Comparison of ENCODE assay signal across 8 cellular contexts in genomic region chr16:369866-370436, GRCh38. TPM values are rescaled to one million over a fixed set of nuclear protein-coding genes. Genes with fewer than 3 reads are reported as not detected.
DNase-seq lines count a peak whose midpoint lies in the region; ATAC-seq and TF ChIP-seq lines count a peak whose summit lies in the region.

No MANE protein-coding gene starts in this region.

- TF ChIP-seq EP300 in ovary (IDR thresholded peaks at IDR 0.05) = no peak

- H3K79me2 ChIP-seq in PC-9 (ENCODE audit: low read depth) = no peaks in the 10 kb centered on the region

- TF ChIP-seq POLR2A in esophagus squamous epithelium (IDR thresholded peaks at IDR 0.05) = no peak
- TF ChIP-seq POLR2A in ovary (IDR thresholded peaks at IDR 0.05) = no peak

- H3K4me2 ChIP-seq in PC-9 = no peak overlapping the region

- no peaks in the 10 kb centered on the region for H3K9me3 ChIP-seq in PC-9 (ENCODE audit: insufficient read depth, low read depth)
- H3K9me3 ChIP-seq in esophagus squamous epithelium = no peaks in the 10 kb centered on the region
- no peaks in the 10 kb centered on the region for H3K9me3 ChIP-seq in ovary

- TF ChIP-seq CTCF in PC-9 (conservative IDR thresholded peaks at IDR 0.05) (no peak), esophagus squamous epithelium (IDR thresholded peaks at IDR 0.05) (no peak), ovary (IDR thresholded peaks at IDR 0.05) (no peak)

- no peak overlapping the region for H2AFZ ChIP-seq in PC-9

- H3K9me2 ChIP-seq in PC-9 (ENCODE audit: insufficient read depth) = no peaks in the 10 kb centered on the region

- no peaks in the 10 kb centered on the region for H4K20me1 ChIP-seq in PC-9 (ENCODE audit: insufficient read depth)

- DNase-seq in COLO668 (lab: John Stamatoyannopoulos, UW; ENCODE audit: unreplicated experiment) = peak; percentile 24
- no peak for DNase-seq in PC-9
- DNase-seq in esophagus squamous epithelium (lab: John Stamatoyannopoulos, UW) = no peak
- DNase-seq in ovary = peak in 1 of 5 donors; percentile 36
- DNase-seq in NCI-H526 treated with DMSO at 0.1 percent for 48 hours (lab: John Stamatoyannopoulos, UW) = no peak

- H3K4me1 ChIP-seq in PC-9 (replicated peaks; ENCODE audit: insufficient read depth) (peaks cover 5% of the 10 kb centered on the region; the same call in 1 of the 2 replicates), esophagus squamous epithelium (peaks cover 16 to 25% (median 16%) of the 10 kb centered on the region in 3 donors), ovary (ENCODE audit: insufficient read depth) (peaks cover 3% of the 10 kb centered on the region)

- 14% methylated on average over 5 of the region's 44 CpGs; no CpG with 5 or more reads in 1 of the 2 donors for WGBS in esophagus squamous epithelium, 2 donors
- 7 to 52% (median 13%) methylated on average over 35 to 44 of the region's 44 CpGs for WGBS in ovary, 3 donors

- H3F3A ChIP-seq in PC-9 (ENCODE audit: insufficient read depth, low read depth) = peaks cover 7% of the 10 kb centered on the region; the same call in 1 of the 2 replicates

- CTCF ChIA-PET in PC-9 (lab: Charles Lee) = interaction anchor here (0.6 to 1.2 kb wide), 4 partner anchors 11 to 350 kb away, joined by 3 read pairs; no protein-coding TSS in a partner anchor

- intact Hi-C loops in PC-9 (cut with micrococcal nuclease; ENCODE audit: unreplicated experiment) = no loop called here
- intact Hi-C loops in esophagus squamous epithelium (cut with DNase I) = no loop called here
- intact Hi-C loops in ovary (cut with DNase I) = no loop called here

- H3K27ac ChIP-seq in PC-9 (no peak overlapping the region), esophagus squamous epithelium (peak overlapping the region; percentile 61 to 84 (median 76)), ovary (no peak overlapping the region)

- peak overlapping the region; percentile 38; the same call in 1 of the 2 replicates for H3K4me3 ChIP-seq in PC-9
- H3K4me3 ChIP-seq in esophagus squamous epithelium = peak overlapping the region; percentile 42 to 73 (median 56)
- peak overlapping the region; percentile 49 for H3K4me3 ChIP-seq in ovary

- POLR2A ChIA-PET in PC-9 (lab: Charles Lee; ENCODE audit: unreplicated experiment) = interaction anchor here (0.6 kb wide), 1 partner anchor 439 kb away, joined by 3 read pairs; no protein-coding TSS in a partner anchor

- BruUV-seq in PC-9 (replicated peaks; lab: Mats Ljungman, UMichigan) = no TSS peak

- peaks cover 3% of the 10 kb centered on the region; the same call in 1 of the 2 replicates for H3K36me3 ChIP-seq in PC-9 (ENCODE audit: low read depth)
- peaks cover 14 to 72% (median 26%) of the 10 kb centered on the region in 3 donors for H3K36me3 ChIP-seq in esophagus squamous epithelium
- no peaks in the 10 kb centered on the region for H3K36me3 ChIP-seq in ovary

- H3K27me3 ChIP-seq in PC-9 (ENCODE audit: insufficient read depth, low read depth) (no peaks in the 10 kb centered on the region), esophagus squamous epithelium (peaks cover 0 to 2% (median 0%) of the 10 kb centered on the region in 4 donors), ovary (no peaks in the 10 kb centered on the region)

- ATAC-seq in GM18858 (IDR thresholded peaks at IDR 0.05; ENCODE audit: unreplicated experiment) (no peak), HG02938 (IDR thresholded peaks at IDR 0.05; ENCODE audit: unreplicated experiment) (no peak), GM21825 (IDR thresholded peaks at IDR 0.05; ENCODE audit: unreplicated experiment) (no peak)

RNA-seq across cellular contexts. Expression of gene MRPL28, which starts 0.4 kb away (rescaled TPM):
- total RNA-seq in PC-9 (2021) (130 and 150 TPM in 2 replicates), esophagus squamous epithelium (10 to 100 TPM; 57.9 to 68.2 (median 63.0) TPM), ovary (10 to 100 TPM; 38.9 to 57.7 (median 40.9) TPM)
- polyA plus RNA-seq in ovary = 10 to 100 TPM; 28.4 to 53.0 TPM

RNA-seq across cellular contexts. Expression of gene PGAP6, which starts 11.8 kb away (rescaled TPM):
- total RNA-seq in PC-9 (2021) = 41.4 and 45.6 TPM in 2 replicates
- total RNA-seq in esophagus squamous epithelium = 10 to 100 TPM; 23.5 to 31.7 (median 27.6) TPM
- 10 to 100 TPM; 13.0 to 39.8 (median 23.2) TPM for total RNA-seq in ovary
- polyA plus RNA-seq in ovary = 10 to 100 TPM; 13.9 to 17.9 TPM

RNA-seq across cellular contexts. Expression of gene AXIN1, which starts 17.4 kb away (rescaled TPM):
- total RNA-seq in PC-9 (2021) (42.0 and 51.2 TPM in 2 replicates), esophagus squamous epithelium (10 to 100 TPM; 17.8 to 32.2 (median 22.2) TPM), ovary (10 to 100 TPM; 13.7 to 27.2 (median 24.0) TPM)
- polyA plus RNA-seq in ovary = 10 to 100 TPM in 1 of 2 donors, 1 to 10 TPM in 1; 3.7 to 21.8 TPM

RNA-seq across cellular contexts. Expression of gene NME4, which starts 27.0 kb away (rescaled TPM):
- 157 and 159 TPM in 2 replicates for total RNA-seq in PC-9 (2021)
- 10 to 100 TPM; 20.7 to 48.3 (median 25.3) TPM for total RNA-seq in esophagus squamous epithelium
- 100 to 1,000 TPM in 3 of 7 donors, 10 to 100 TPM in 4; 48.8 to 133 (median 93.4) TPM for total RNA-seq in ovary
- 100 to 1,000 TPM in 1 of 2 donors, 10 to 100 TPM in 1; 72.9 to 117 TPM for polyA plus RNA-seq in ovary

RNA-seq across cellular contexts. Expression of gene DECR2, which starts 31.7 kb away (rescaled TPM):
- total RNA-seq in PC-9 (2021) = 65.4 and 78.4 TPM in 2 replicates
- total RNA-seq in esophagus squamous epithelium = 10 to 100 TPM; 13.6 to 19.6 (median 17.0) TPM
- total RNA-seq in ovary = 10 to 100 TPM; 10.2 to 23.7 (median 15.1) TPM
- polyA plus RNA-seq in ovary = 10 to 100 TPM in 1 of 2 donors, 1 to 10 TPM in 1; 2.1 to 13.0 TPM

Comparison
In these comparisons a context has a peak if more than half of its experiments do, and no peak if none do; other contexts are left out.
1. H3K27ac ChIP-seq: peak in esophagus squamous epithelium (4 of 4); none in PC-9 (single experiment) and ovary (0 of 2).
2. Peak in every context shown above with its lines, with median percentiles within 50 percentile points of each other: H3K4me3 ChIP-seq.